Comparison of ENCODE assay signal across 7 cellular contexts in genomic region chr1:93080424-93080823, GRCh38. TPM values are rescaled to one million over a fixed set of nuclear protein-coding genes. Genes with fewer than 3 reads are reported as not detected.
DNase-seq lines count a peak whose midpoint lies in the region; ATAC-seq, FAIRE-seq and TF ChIP-seq lines count a peak whose summit lies in the region.

No MANE protein-coding gene starts in this region.

- H2AFZ ChIP-seq in mammary epithelial cell (ENCODE audit: low read depth, low read length) = no peak overlapping the region

- BruUV-seq in mammary epithelial cell (replicated peaks; lab: Mats Ljungman, UMichigan) = no TSS peak

- DNase-seq in HL-60 (ENCODE audit: low read depth in 1 of 2, low spot score in 1 of 2) = peak; percentile 21 to 67
- DNase-seq in NOMO-1 treated with DMSO at 0.1 percent for 48 hours (lab: John Stamatoyannopoulos, UW; ENCODE audit: unreplicated experiment) = peak; percentile 80
- peak; percentile 68 for DNase-seq in mammary epithelial cell
- DNase-seq in left colon = no peak

- peaks cover 22% of the 10 kb centered on the region for H3K4me1 ChIP-seq in mammary epithelial cell (ENCODE audit: insufficient read depth, low read length)
- peaks cover 0 to 36% (median 34%) of the 10 kb centered on the region in 5 donors for H3K4me1 ChIP-seq in subcutaneous abdominal adipose tissue (ENCODE audit: control insufficient read depth in 5 of 5, insufficient read depth in 5 of 5, low read length in 5 of 5)

- peak; percentile 85 for FAIRE-seq in G401.6 (lab: Jason Lieb, UNC)

- peaks cover 4% of the 10 kb centered on the region for H3K36me3 ChIP-seq in mammary epithelial cell (ENCODE audit: insufficient read depth, low read length)
- peaks cover 0 to 1% (median 0%) of the 10 kb centered on the region in 5 donors for H3K36me3 ChIP-seq in subcutaneous abdominal adipose tissue (ENCODE audit: control insufficient read depth in 5 of 5, insufficient read depth in 5 of 5, low read length in 5 of 5)

- peak overlapping the region; percentile 89 for H3K4me2 ChIP-seq in mammary epithelial cell (ENCODE audit: insufficient read depth, low read depth, low read length)

- H3K4me3 ChIP-seq in HL-60 (replicated peaks; ENCODE audit: insufficient read depth, low read length) (peak overlapping the region; percentile 82), mammary epithelial cell (replicated peaks in 1 of 3; ENCODE audit: insufficient read depth in 1 of 3, low read depth in 2 of 3, low read length in 3 of 3) (peak overlapping the region; percentile 67 to 99 (median 83)), subcutaneous abdominal adipose tissue (ENCODE audit: low read depth in 1 of 5, low read length in 5 of 5) (peak overlapping the region; percentile 93 to 99 (median 99))

- H3K27ac ChIP-seq in HL-60 (replicated peaks) (peak overlapping the region; percentile 98), mammary epithelial cell (ENCODE audit: insufficient read depth, low read depth, low read length) (peak overlapping the region; percentile 79), subcutaneous abdominal adipose tissue (ENCODE audit: low read depth, low read length) (peak overlapping the region; percentile 84)

- peaks cover 69% of the 10 kb centered on the region for H3K79me2 ChIP-seq in mammary epithelial cell (ENCODE audit: insufficient read depth, low read length)

- peak; percentile 72 for ATAC-seq in GM21390 (IDR thresholded peaks at IDR 0.05; ENCODE audit: unreplicated experiment)
- peak; percentile 68 for ATAC-seq in left colon

- H3K9ac ChIP-seq in mammary epithelial cell (ENCODE audit: insufficient read depth, low read length) (peak overlapping the region; percentile 89), subcutaneous abdominal adipose tissue (ENCODE audit: low read length in 5 of 5) (peak overlapping the region; percentile 82 to 98 (median 90))

- intact Hi-C loops in mammary epithelial cell (cut with micrococcal nuclease) = loop anchor here (1.0 to 5.0 kb wide), 5 partner anchors 99 to 1257 kb away; partner anchors contain the start of gene DR1
- intact Hi-C loops in left colon (cut with DNase I, micrococcal nuclease) = loop anchor here in 1 of 2 donors (10.0 kb wide), 1 partner anchor 104 kb away; the partner anchor contains the start of genes CCDC18 and TMED5

- no peaks in the 10 kb centered on the region for H4K20me1 ChIP-seq in mammary epithelial cell (ENCODE audit: insufficient read depth, low read length)

- CTCF ChIA-PET in mammary epithelial cell (lab: Charles Lee; ENCODE audit: low non-redundant PET) = interaction anchor here (0.6 to 1.2 kb wide), 4 partner anchors 127 to 799 kb away, joined by 5 to 13 read pairs (median 9); partner anchors contain the start of gene DNTTIP2

- 0% methylated on average over 1 of the region's 1 CpG for WGBS in mammary epithelial cell (ENCODE audit: low coverage, missing lambda C conversion rate)

- H3K9me3 ChIP-seq in mammary epithelial cell (replicated peaks; ENCODE audit: insufficient read depth, low read length) = no peaks in the 10 kb centered on the region
- no peaks in the 10 kb centered on the region for H3K9me3 ChIP-seq in subcutaneous abdominal adipose tissue (ENCODE audit: control insufficient read depth in 5 of 5, low read length in 5 of 5)

- in situ Hi-C loops in mammary epithelial cell (cut with MboI; ENCODE audit: low sequenced_read_pairs in 2 of 2) = no loop called here

- TF ChIP-seq CTCF in HL-60 (IDR thresholded peaks at IDR 0.05; ENCODE audit: insufficient read depth, low read length) (peak; percentile 30), mammary epithelial cell (conservative IDR thresholded peaks at IDR 0.05 in 1 of 2, IDR thresholded peaks at IDR 0.05 in 1 of 2; ENCODE audit: extremely low read depth in 1 of 2, insufficient read depth in 1 of 2, low read depth in 1 of 2, low read length in 2 of 2) (peak; percentile 58 to 63)

- dilution Hi-C loops in mammary epithelial cell (cut with HindIII; ENCODE audit: low sequenced_read_pairs) = no loop called here

- H3K27me3 ChIP-seq in HL-60 (ENCODE audit: insufficient read depth, poor library complexity, severe bottlenecking) (no peaks in the 10 kb centered on the region), mammary epithelial cell (ENCODE audit: insufficient read depth, low read length) (no peaks in the 10 kb centered on the region), subcutaneous abdominal adipose tissue (ENCODE audit: control insufficient read depth in 5 of 5, insufficient read depth in 4 of 5, low read length in 5 of 5) (no peaks in the 10 kb centered on the region)

RNA-seq across cellular contexts. Expression of gene MTF2, which starts 1.3 kb away (rescaled TPM):
- total RNA-seq in mammary epithelial cell (10 to 100 TPM; 23.5 to 27.5 TPM), left colon (10 to 100 TPM; 24.4 to 26.3 TPM)
- 20.0 TPM for polyA plus RNA-seq in mammary epithelial cell
- polyA minus RNA-seq in mammary epithelial cell = 63.7 TPM

Comparison
In these comparisons a context has a peak if more than half of its experiments do, and no peak if none do; other contexts are left out.
1. DNase-seq: peak in HL-60 (2 of 2), NOMO-1 treated with DMSO at 0.1 percent for 48 hours (single experiment) and mammary epithelial cell (single experiment); none in left colon (0 of 2).
2. Peak in every context shown above with its lines, with median percentiles within 50 percentile points of each other: H3K27ac ChIP-seq and H3K4me3 ChIP-seq.